8 cellular contexts compared by ENCODE assay signal in the genomic region with DNA sequence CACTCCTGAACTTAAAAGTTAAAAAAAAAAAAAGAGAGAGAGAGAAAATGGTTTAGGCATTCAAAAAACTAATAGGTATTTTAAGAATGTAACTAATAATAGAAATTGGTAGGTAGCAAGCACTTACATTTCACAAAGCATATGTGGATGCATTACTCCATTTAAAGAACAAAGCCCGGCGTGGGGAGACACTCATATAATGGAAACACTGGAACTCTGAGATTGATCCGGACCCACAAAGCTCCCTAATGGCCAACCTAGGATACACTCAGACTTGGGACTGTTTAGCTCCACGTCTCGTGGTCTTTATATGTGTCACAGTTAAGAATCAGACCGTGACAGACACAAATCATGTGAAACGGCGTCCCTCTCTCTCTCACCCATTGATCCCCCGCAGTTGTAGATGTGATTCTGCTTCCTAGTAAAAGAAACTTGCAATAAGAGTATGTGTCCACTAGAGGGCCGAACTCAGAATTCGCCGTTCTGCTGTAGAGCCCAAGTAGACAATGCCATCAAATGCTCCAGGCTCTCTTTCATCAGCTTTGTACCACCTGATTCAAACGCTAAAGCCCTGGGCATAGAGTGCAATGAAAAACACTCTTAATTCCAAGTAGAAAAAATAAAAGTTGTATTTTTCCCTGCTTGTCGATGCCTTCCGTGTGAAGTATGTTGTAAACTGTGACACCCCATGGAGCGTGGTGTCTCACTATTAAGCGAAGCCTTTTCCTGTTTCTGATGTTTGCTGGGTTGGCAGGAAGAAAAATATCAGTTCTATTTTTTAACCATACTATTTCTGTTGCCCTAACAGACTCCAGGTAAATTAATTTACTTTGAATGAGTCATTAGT.
DNase-seq lines count a peak whose midpoint lies in the region; ATAC-seq, FAIRE-seq and TF ChIP-seq lines count a peak whose summit lies in the region.

No MANE protein-coding gene starts in this region.

- ATAC-seq in HG02678 (IDR thresholded peaks at IDR 0.05; ENCODE audit: unreplicated experiment), result peak; percentile 92
- ATAC-seq in SK-N-SH treated with all-trans-retinoic acid at 6 μM for 48 hours, result peak; percentile 88

- no peaks in the 10 kb centered on the region for H3K36me3 ChIP-seq in BE2C

- no peak for FAIRE-seq in urothelium cell line (lab: Jason Lieb, UNC)

- H3K9me3 ChIP-seq in BE2C, result no peaks in the 10 kb centered on the region

- H3K4me3 ChIP-seq in BE2C (ENCODE audit: low read depth, low read length), result peak overlapping the region; percentile 55
- H3K4me3 ChIP-seq in epithelial cell of proximal tubule (ENCODE audit: low read depth, low read length), result no peak overlapping the region

- H3K4me1 ChIP-seq in BE2C, result peaks cover 3% of the 10 kb centered on the region; the same call in 1 of the 2 replicates

- H3K27me3 ChIP-seq in BE2C, result no peaks in the 10 kb centered on the region

- DNase-seq in BE2C, result peak; percentile 59
- DNase-seq in GM13977 (ENCODE audit: low spot score), result peak; percentile 44
- peak; percentile 39 for DNase-seq in MV-4-11 (lab: John Stamatoyannopoulos, UW)
- peak; percentile 18 for DNase-seq in epithelial cell of proximal tubule (ENCODE audit: low read depth)
- DNase-seq in middle frontal gyrus (ENCODE audit: extremely low spot score, low spot score), result peak; percentile 48
- peak; percentile 44 for DNase-seq in urothelium cell line (ENCODE audit: low spot score)

- peak; percentile 87 for TF ChIP-seq CTCF in BE2C (IDR thresholded peaks at IDR 0.05; ENCODE audit: low read depth, low read length)
- peak; percentile 79 for TF ChIP-seq CTCF in GM13977 (IDR thresholded peaks at IDR 0.05; ENCODE audit: extremely low read depth, insufficient read depth, missing control alignments)
- peak; percentile 88 for TF ChIP-seq CTCF in epithelial cell of proximal tubule (conservative IDR thresholded peaks at IDR 0.05; ENCODE audit: low read depth, low read length)

- in situ Hi-C loops in GM13977 (cut with MboI; ENCODE audit: low pct_unique_long_range_greater_than_20kb, low sequenced_read_pairs, unreplicated experiment), result no loop called here

TF ChIP-seq in SK-N-SH treated with all-trans-retinoic acid at 6 μM for 48 hours, 23 proteins besides CTCF, POLR2A, EP300 and RAD21:
- no peak for TF ChIP-seq BACH2 (CRISPR knock-in tag; IDR thresholded peaks at IDR 0.05; ENCODE audit: borderline replicate concordance)
- no peak for TF ChIP-seq OSR1 (CRISPR knock-in tag; IDR thresholded peaks at IDR 0.05)
- TF ChIP-seq ZC3H10 (CRISPR knock-in tag; IDR thresholded peaks at IDR 0.05), result no peak
- TF ChIP-seq, protein P1, sequence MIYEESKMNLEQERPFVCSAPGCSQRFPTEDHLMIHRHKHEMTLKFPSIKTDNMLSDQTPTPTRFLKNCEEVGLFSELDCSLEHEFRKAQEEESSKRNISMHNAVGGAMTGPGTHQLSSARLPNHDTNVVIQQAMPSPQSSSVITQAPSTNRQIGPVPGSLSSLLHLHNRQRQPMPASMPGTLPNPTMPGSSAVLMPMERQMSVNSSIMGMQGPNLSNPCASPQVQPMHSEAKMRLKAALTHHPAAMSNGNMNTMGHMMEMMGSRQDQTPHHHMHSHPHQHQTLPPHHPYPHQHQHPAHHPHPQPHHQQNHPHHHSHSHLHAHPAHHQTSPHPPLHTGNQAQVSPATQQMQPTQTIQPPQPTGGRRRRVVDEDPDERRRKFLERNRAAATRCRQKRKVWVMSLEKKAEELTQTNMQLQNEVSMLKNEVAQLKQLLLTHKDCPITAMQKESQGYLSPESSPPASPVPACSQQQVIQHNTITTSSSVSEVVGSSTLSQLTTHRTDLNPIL (CRISPR knock-in tag; IDR thresholded peaks at IDR 0.05; ENCODE audit: low read depth), result 0 out of 2 replicates have a peak, but pooled peaks have one; percentile 23
- no peak for TF ChIP-seq ZNF8 (CRISPR knock-in tag; IDR thresholded peaks at IDR 0.05)
- no peak for TF ChIP-seq ZFP30 (CRISPR knock-in tag; IDR thresholded peaks at IDR 0.05)
- no peak for TF ChIP-seq RARB (CRISPR knock-in tag; IDR thresholded peaks at IDR 0.05)
- TF ChIP-seq GLIS3 (CRISPR knock-in tag; IDR thresholded peaks at IDR 0.05), result no peak
- TF ChIP-seq, protein P2, sequence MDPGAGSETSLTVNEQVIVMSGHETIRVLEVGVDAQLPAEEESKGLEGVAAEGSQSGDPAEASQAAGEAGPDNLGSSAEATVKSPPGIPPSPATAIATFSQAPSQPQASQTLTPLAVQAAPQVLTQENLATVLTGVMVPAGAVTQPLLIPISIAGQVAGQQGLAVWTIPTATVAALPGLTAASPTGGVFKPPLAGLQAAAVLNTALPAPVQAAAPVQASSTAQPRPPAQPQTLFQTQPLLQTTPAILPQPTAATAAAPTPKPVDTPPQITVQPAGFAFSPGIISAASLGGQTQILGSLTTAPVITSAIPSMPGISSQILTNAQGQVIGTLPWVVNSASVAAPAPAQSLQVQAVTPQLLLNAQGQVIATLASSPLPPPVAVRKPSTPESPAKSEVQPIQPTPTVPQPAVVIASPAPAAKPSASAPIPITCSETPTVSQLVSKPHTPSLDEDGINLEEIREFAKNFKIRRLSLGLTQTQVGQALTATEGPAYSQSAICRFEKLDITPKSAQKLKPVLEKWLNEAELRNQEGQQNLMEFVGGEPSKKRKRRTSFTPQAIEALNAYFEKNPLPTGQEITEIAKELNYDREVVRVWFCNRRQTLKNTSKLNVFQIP (CRISPR knock-in tag; IDR thresholded peaks at IDR 0.05; ENCODE audit: borderline replicate concordance, low read depth), result no peak
- 0 out of 2 replicates have a peak, but pooled peaks have one; percentile 15 for TF ChIP-seq ISL1 (CRISPR knock-in tag; IDR thresholded peaks at IDR 0.05)
TF ChIP-seq in SK-N-SH treated with all-trans-retinoic acid at 6 μM for 48 hours: peak in this region for 2.
